ENCODE assay signal across 8 cellular contexts in genomic region chr2:230220347-230220969, GRCh38. TPM values are rescaled to one million over a fixed set of nuclear protein-coding genes. Genes with fewer than 3 reads are reported as not detected.
DNase-seq lines count a peak whose midpoint lies in the region; ATAC-seq, FAIRE-seq and TF ChIP-seq lines count a peak whose summit lies in the region.

No MANE protein-coding gene starts in this region.

- peak overlapping the region; percentile 84 for H3K4me3 ChIP-seq in AG04450 (ENCODE audit: low read depth, low read length)
- H3K4me3 ChIP-seq in naive thymus-derived CD4-positive, alpha-beta T cell (ENCODE audit: low read length), result peak overlapping the region; percentile 95

- H3K9me3 ChIP-seq in AG04450 (ENCODE audit: control insufficient read depth, insufficient read depth, low read length) (no peaks in the 10 kb centered on the region), KOPT-K1 (ENCODE audit: insufficient read depth, low read length, poor library complexity, severe bottlenecking) (no peaks in the 10 kb centered on the region)
- no peaks in the 10 kb centered on the region for H3K9me3 ChIP-seq in naive thymus-derived CD4-positive, alpha-beta T cell (ENCODE audit: control insufficient read depth in 2 of 3, low read length in 3 of 3)

- no peak for ATAC-seq in naive thymus-derived CD4-positive, alpha-beta T cell
- ATAC-seq in GM21825 (IDR thresholded peaks at IDR 0.05; ENCODE audit: unreplicated experiment), result no peak

- POLR2A ChIA-PET in AG04450 (lab: Yijun Ruan, JAX), result no interaction called here
- POLR2A ChIA-PET in naive thymus-derived CD4-positive, alpha-beta T cell (lab: Charles Lee), result interaction anchor here (0.6 to 3.5 kb wide), 16 partner anchors 8 to 379 kb away, joined by 3 to 32 read pairs (median 5); partner anchors contain the start of genes SP100 and SP140L

- peaks cover 30% of the 10 kb centered on the region for H3K4me1 Mint-ChIP-seq in chondrocyte (ENCODE audit: low read depth)
- H3K4me1 Mint-ChIP-seq in naive thymus-derived CD4-positive, alpha-beta T cell, result peaks cover 47 to 78% (median 67%) of the 10 kb centered on the region in 7 donors

- CTCF ChIA-PET in AG04450 (lab: Charles Lee), result interaction anchor here (1.5 kb wide), 1 partner anchor 390 kb away, joined by 3 read pairs; no protein-coding TSS in a partner anchor
- CTCF ChIA-PET in naive thymus-derived CD4-positive, alpha-beta T cell (lab: Charles Lee), result interaction anchor here (1.2 kb wide), 1 partner anchor 13 kb away, joined by 3 read pairs; no protein-coding TSS in a partner anchor

- intact Hi-C loops in naive thymus-derived CD4-positive, alpha-beta T cell (cut with micrococcal nuclease), result loop anchor here (1.0 to 10.0 kb wide), 4 partner anchors 42 to 834 kb away; partner anchors contain the start of genes FBXO36 (in 1 of the 2), PSMD1 (in 1 of the 2) and TRIP12 (in 1 of the 2)
- intact Hi-C loops in head of caudate nucleus (cut with DNase I), result no loop called here

- H3K9me3 Mint-ChIP-seq in chondrocyte (ENCODE audit: low read depth), result no peaks in the 10 kb centered on the region
- H3K9me3 Mint-ChIP-seq in naive thymus-derived CD4-positive, alpha-beta T cell, result no peaks in the 10 kb centered on the region

- no peaks in the 10 kb centered on the region for H3K27me3 Mint-ChIP-seq in chondrocyte (ENCODE audit: low read depth)
- no peaks in the 10 kb centered on the region for H3K27me3 Mint-ChIP-seq in naive thymus-derived CD4-positive, alpha-beta T cell

- peaks cover 19% of the 10 kb centered on the region for H3K36me3 ChIP-seq in KOPT-K1 (ENCODE audit: insufficient read depth, low read length)
- H3K36me3 ChIP-seq in naive thymus-derived CD4-positive, alpha-beta T cell (ENCODE audit: control insufficient read depth in 2 of 3, insufficient read depth in 3 of 3, low read length in 3 of 3), result peaks cover 9 to 14% (median 12%) of the 10 kb centered on the region in 3 experiments

- H3K4me1 ChIP-seq in naive thymus-derived CD4-positive, alpha-beta T cell (ENCODE audit: control insufficient read depth in 2 of 2, insufficient read depth in 2 of 2, low read length in 2 of 2), result peaks cover 22 to 42% of the 10 kb centered on the region in 2 donors

- peak overlapping the region; percentile 90 for H3K4me3 Mint-ChIP-seq in chondrocyte (ENCODE audit: unreplicated experiment)
- peak overlapping the region; percentile 89 to 100 (median 99) for H3K4me3 Mint-ChIP-seq in naive thymus-derived CD4-positive, alpha-beta T cell

- H3K27ac ChIP-seq in AG04450 (ENCODE audit: low read depth, low read length) (peak overlapping the region; percentile 67), KOPT-K1 (ENCODE audit: low read depth, low read length, poor library complexity, severe bottlenecking) (peak overlapping the region; percentile 78)
- H3K27ac ChIP-seq in naive thymus-derived CD4-positive, alpha-beta T cell (ENCODE audit: low read depth, low read length), result peak overlapping the region; percentile 83

- no peak for DNase-seq in AG04450 (ENCODE audit: low read depth, low spot score)
- DNase-seq in chondrocyte (ENCODE audit: low spot score), result no peak
- no peak for DNase-seq in naive thymus-derived CD4-positive, alpha-beta T cell
- no peak for DNase-seq in H4 (ENCODE audit: low spot score)
- no peak for DNase-seq in head of caudate nucleus
- no peak for DNase-seq in frontal cortex (ENCODE audit: low spot score in 2 of 2)

- H3K27ac Mint-ChIP-seq in chondrocyte (ENCODE audit: unreplicated experiment), result peak overlapping the region; percentile 96
- H3K27ac Mint-ChIP-seq in naive thymus-derived CD4-positive, alpha-beta T cell, result peak overlapping the region; percentile 94 to 100 (median 99)

- no peaks in the 10 kb centered on the region for H3K27me3 ChIP-seq in AG04450 (ENCODE audit: control insufficient read depth, insufficient read depth, low read length)
- H3K27me3 ChIP-seq in naive thymus-derived CD4-positive, alpha-beta T cell (ENCODE audit: control insufficient read depth in 2 of 2, insufficient read depth in 2 of 2, low read length in 2 of 2), result no peaks in the 10 kb centered on the region

- TF ChIP-seq CTCF in AG04450 (IDR thresholded peaks at IDR 0.05; ENCODE audit: low read depth, low read length) (no peak), chondrocyte (IDR thresholded peaks at IDR 0.05) (no peak)

- peaks cover 5% of the 10 kb centered on the region for H3K36me3 Mint-ChIP-seq in chondrocyte (ENCODE audit: low read depth)
- peaks cover 6 to 38% (median 18%) of the 10 kb centered on the region in 5 donors for H3K36me3 Mint-ChIP-seq in naive thymus-derived CD4-positive, alpha-beta T cell

- FAIRE-seq in frontal cortex (lab: Jason Lieb, UNC), result no peak

RNA-seq across cellular contexts. Expression of gene SP110, which starts 0.7 kb away (rescaled TPM):
- polyA plus RNA-seq in AG04450 (2011; rRNA removed), result 7.8 and 8.2 TPM in 2 replicates
- polyA minus RNA-seq in AG04450 (2011; rRNA and poly(A)+ RNA removed), result 11.1 and 17.2 TPM in 2 replicates
- total RNA-seq in chondrocyte (11.3 to 13.9 TPM (median 12.9 TPM) in 3 replicates), frontal cortex (0.82 TPM)
- 100 to 1,000 TPM in 4 of 5 experiments, 10 to 100 TPM in 1; 97.5 to 182 (median 117) TPM for total RNA-seq in naive thymus-derived CD4-positive, alpha-beta T cell
- polyA plus RNA-seq in naive thymus-derived CD4-positive, alpha-beta T cell, result 100 to 1,000 TPM in 1 of 2 donors, 10 to 100 TPM in 1; 89.8 to 101 TPM
- total RNA-seq in H4 (2014; rRNA removed; shearing (Covaris generic)), result 23.7 and 26.3 TPM in 2 replicates

RNA-seq across cellular contexts. Expression of gene SP140, which starts 5.1 kb away (rescaled TPM):
- 0.73 and 1.5 TPM in 2 replicates for polyA plus RNA-seq in AG04450 (2011; rRNA removed)
- 1.9 and 2.7 TPM in 2 replicates for polyA minus RNA-seq in AG04450 (2011; rRNA and poly(A)+ RNA removed)
- 0.60 TPM in 1 of 3 replicates, not detected in the others for total RNA-seq in chondrocyte
- 100 to 1,000 TPM in 1 of 5 experiments, 10 to 100 TPM in 4; 34.5 to 120 (median 45.2) TPM for total RNA-seq in naive thymus-derived CD4-positive, alpha-beta T cell
- polyA plus RNA-seq in naive thymus-derived CD4-positive, alpha-beta T cell, result 10 to 100 TPM; 11.3 to 13.0 TPM
- total RNA-seq in H4 (2014; rRNA removed; shearing (Covaris generic)), result 0.25 TPM in 1 of 2 replicates, not detected in the other
- 0.82 TPM for total RNA-seq in frontal cortex

Comparison
In these comparisons a context has a peak if more than half of its experiments do, and no peak if none do; other contexts are left out.
1. RNA of gene SP140, which starts 5.1 kb away (total RNA-seq): 34.5 to 120 TPM in naive thymus-derived CD4-positive, alpha-beta T cell; 0.82 TPM in frontal cortex (single experiment), 0.60 TPM in chondrocyte and 0.25 TPM in H4; every median in the first group is over 10 times any median in the second.
2. Peak in every context shown above with its lines, with median percentiles within 50 percentile points of each other: H3K27ac ChIP-seq.